8 cellular contexts compared by ENCODE assay signal in the genomic region with DNA sequence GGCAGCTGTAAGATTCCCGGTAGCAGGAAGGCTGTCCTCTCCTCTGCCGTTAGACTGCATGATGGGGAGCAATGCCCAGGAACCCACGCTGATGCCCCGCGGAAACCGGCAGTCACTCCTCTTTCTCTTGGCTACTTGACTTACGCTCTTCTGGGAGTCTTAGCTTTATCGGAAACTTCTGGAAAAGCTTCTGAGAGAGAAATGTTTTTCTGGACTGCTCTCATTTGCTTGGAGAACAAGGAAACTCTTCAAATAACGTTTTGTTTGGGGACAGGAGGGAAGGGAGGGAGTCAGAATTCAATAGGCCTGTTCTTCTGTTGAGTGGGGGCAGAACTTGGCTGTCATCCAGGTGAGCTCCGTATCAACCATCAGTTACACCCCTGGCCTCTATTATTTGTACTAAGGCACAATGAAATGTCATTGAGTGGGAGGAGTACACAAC.
DNase-seq lines count a peak whose midpoint lies in the region; ATAC-seq and TF ChIP-seq lines count a peak whose summit lies in the region.

No MANE protein-coding gene starts in this region.

- H3K27ac Mint-ChIP-seq in H9 (peak overlapping the region; percentile 58 to 92 (median 90); a peak in 3 of 7 replicates), chondrocyte (ENCODE audit: unreplicated experiment) (peak overlapping the region; percentile 4), type B pancreatic cell (peak overlapping the region; percentile 90)

- H3K4me1 Mint-ChIP-seq in H9 (peaks cover 50 to 54% of the 10 kb centered on the region in 2 experiments), chondrocyte (ENCODE audit: low read depth) (peaks cover 15% of the 10 kb centered on the region), type B pancreatic cell (ENCODE audit: unreplicated experiment) (peaks cover 51% of the 10 kb centered on the region)

- no peak overlapping the region for H2AFZ ChIP-seq in H9 (ENCODE audit: low read length)

- H3K4ac ChIP-seq in H9 (ENCODE audit: low read depth, low read length): no peak overlapping the region

- H3K18ac ChIP-seq in H9 (ENCODE audit: insufficient read length, low read depth, low read length): no peak overlapping the region

- H2BK20ac ChIP-seq in H9 (ENCODE audit: low read depth, low read length, poor library complexity, severe bottlenecking): no peak overlapping the region

- H3K79me1 ChIP-seq in H9 (ENCODE audit: insufficient read depth, low read depth, low read length, poor library complexity, severe bottlenecking): no peaks in the 10 kb centered on the region

- H3K9me3 Mint-ChIP-seq in H9: peaks cover 0 to 1% of the 10 kb centered on the region in 2 experiments; a peak in 2 of 5 replicates
- peaks cover 5% of the 10 kb centered on the region for H3K9me3 Mint-ChIP-seq in chondrocyte (ENCODE audit: low read depth)
- peaks cover 3% of the 10 kb centered on the region for H3K9me3 Mint-ChIP-seq in type B pancreatic cell

- H4K91ac ChIP-seq in H9 (ENCODE audit: insufficient read length, low read depth, low read length): no peak overlapping the region

- no peak overlapping the region for H2BK15ac ChIP-seq in H9 (ENCODE audit: low read depth, low read length)

- no peak overlapping the region for H3K9ac ChIP-seq in H9 (ENCODE audit: extremely low read depth, insufficient read length, low read length)

- H3K14ac ChIP-seq in H9 (ENCODE audit: insufficient read depth, low read length): no peak overlapping the region

- H2BK5ac ChIP-seq in H9 (ENCODE audit: insufficient read length, low read length): no peak overlapping the region

- ATAC-seq in GM19324 (IDR thresholded peaks at IDR 0.05; ENCODE audit: low FRiP score, unreplicated experiment) (no peak), GM18505 (IDR thresholded peaks at IDR 0.05; ENCODE audit: unreplicated experiment) (no peak)

- no peak overlapping the region for H4K8ac ChIP-seq in H9 (replicated peaks; ENCODE audit: insufficient read length, low read depth, low read length)

- H2BK120ac ChIP-seq in H9 (ENCODE audit: low read depth, low read length, poor library complexity, severe bottlenecking): no peak overlapping the region

- H2BK12ac ChIP-seq in H9 (ENCODE audit: insufficient read length, low read depth, low read length): no peak overlapping the region

- H3K27me3 ChIP-seq in H9 (ENCODE audit: insufficient read depth, low read length): no peaks in the 10 kb centered on the region

- no CpG with 5 or more reads among the region's 10 CpGs for WGBS in H9 (ENCODE audit: extremely low coverage, insufficient read length, low lambda C conversion rate)
- 76 to 77% methylated on average over 8 of the region's 10 CpGs for WGBS in mesodermal cell (ENCODE audit: insufficient coverage in 2 of 2), 2 experiments

- no peak overlapping the region for H3K27ac ChIP-seq in H9 (ENCODE audit: insufficient read length, low read depth, low read length)
- peak overlapping the region; percentile 76 for H3K27ac ChIP-seq in mesodermal cell (ENCODE audit: low read depth, low read length, severe bottlenecking)

- H2AK5ac ChIP-seq in H9 (ENCODE audit: insufficient read length, low read length): no peak overlapping the region

- no peak for TF ChIP-seq POLR2A in GM18505 (IDR thresholded peaks at IDR 0.05; ENCODE audit: borderline replicate concordance, extremely low read depth, insufficient read depth, insufficient read length)

- H3K4me3 ChIP-seq in mesodermal cell (ENCODE audit: extremely low read depth, insufficient read depth, low read length, poor library complexity, severe bottlenecking): no peak overlapping the region

- no peaks in the 10 kb centered on the region for H3K23me2 ChIP-seq in H9 (ENCODE audit: insufficient read length, low read depth, low read length, poor library complexity, severe bottlenecking)

- H3K4me1 ChIP-seq in H9 (ENCODE audit: insufficient read depth, low read length) (peaks cover 4% of the 10 kb centered on the region; the same call in 1 of the 2 replicates), mesodermal cell (ENCODE audit: control insufficient read depth, insufficient read depth, low read length, poor library complexity, severe bottlenecking) (no peaks in the 10 kb centered on the region)

- peak overlapping the region; percentile 33 for H3K4me2 ChIP-seq in H9 (ENCODE audit: insufficient read depth, insufficient read length, low read length)

- H3K36me3 ChIP-seq in mesodermal cell (ENCODE audit: control insufficient read depth, insufficient read depth, low read length): no peaks in the 10 kb centered on the region

- no peak overlapping the region for H3K56ac ChIP-seq in H9 (ENCODE audit: insufficient read length, low read depth, low read length)

- H3K4me3 Mint-ChIP-seq in H9 (peak overlapping the region in 1 of 2 experiments; percentile 30; a peak in 1 of 5 replicates), chondrocyte (ENCODE audit: unreplicated experiment) (peak overlapping the region; percentile 58), type B pancreatic cell (peak overlapping the region; percentile 79)

- H4K20me1 ChIP-seq in H9 (ENCODE audit: control insufficient read depth, insufficient read depth, insufficient read length): no peaks in the 10 kb centered on the region

- H3K23ac ChIP-seq in H9 (ENCODE audit: insufficient read length, low read depth, low read length): no peak overlapping the region

- no peaks in the 10 kb centered on the region for H3K79me2 ChIP-seq in H9 (ENCODE audit: insufficient read depth, low read length)

- H4K5ac ChIP-seq in H9 (ENCODE audit: insufficient read length, low read depth, low read length): no peak overlapping the region

- TF ChIP-seq CTCF in H9 (conservative IDR thresholded peaks at IDR 0.05) (no peak), chondrocyte (IDR thresholded peaks at IDR 0.05) (no peak), type B pancreatic cell (conservative IDR thresholded peaks at IDR 0.05) (no peak)

- DNase-seq in H9 (no peak), NCI-H69 (lab: John Stamatoyannopoulos, UW) (peak; percentile 81), chondrocyte (ENCODE audit: low spot score) (no peak), type B pancreatic cell (ENCODE audit: extremely low spot score, unreplicated experiment) (no peak)
- DNase-seq in activated effector memory CD4-positive, alpha-beta T cell treated with anti-CD3 and anti-CD28 coated beads, Interleukin-2, amount 50 U/mL, for 16 hours: no peak

- H3K9me3 ChIP-seq in H9 (ENCODE audit: control insufficient read depth, low read depth, low read length): no peaks in the 10 kb centered on the region
- no peaks in the 10 kb centered on the region for H3K9me3 ChIP-seq in mesodermal cell (ENCODE audit: control insufficient read depth, low read length)

- H3K27me3 Mint-ChIP-seq in H9 (ENCODE audit: low read depth) (no peaks in the 10 kb centered on the region; the same call in 1 of the 2 replicates), chondrocyte (ENCODE audit: low read depth) (no peaks in the 10 kb centered on the region), type B pancreatic cell (no peaks in the 10 kb centered on the region)

- H3K36me3 Mint-ChIP-seq in H9 (ENCODE audit: insufficient read depth in 1 of 3, low read depth in 3 of 3): peaks cover 0 to 3% (median 0%) of the 10 kb centered on the region in 3 experiments; a peak in 1 of 7 replicates
- H3K36me3 Mint-ChIP-seq in chondrocyte (ENCODE audit: low read depth): no peaks in the 10 kb centered on the region
- H3K36me3 Mint-ChIP-seq in type B pancreatic cell: no peaks in the 10 kb centered on the region

- H3T11ph ChIP-seq in H9 (ENCODE audit: low read length): no peak overlapping the region

Comparison
In these comparisons a context has a peak if more than half of its experiments do, and no peak if none do; other contexts are left out.
1. H3K27ac Mint-ChIP-seq: peak in every context shown above with its lines; median percentile 90 in H9; 90 in type B pancreatic cell; 4 in chondrocyte.